In the genomic region with DNA sequence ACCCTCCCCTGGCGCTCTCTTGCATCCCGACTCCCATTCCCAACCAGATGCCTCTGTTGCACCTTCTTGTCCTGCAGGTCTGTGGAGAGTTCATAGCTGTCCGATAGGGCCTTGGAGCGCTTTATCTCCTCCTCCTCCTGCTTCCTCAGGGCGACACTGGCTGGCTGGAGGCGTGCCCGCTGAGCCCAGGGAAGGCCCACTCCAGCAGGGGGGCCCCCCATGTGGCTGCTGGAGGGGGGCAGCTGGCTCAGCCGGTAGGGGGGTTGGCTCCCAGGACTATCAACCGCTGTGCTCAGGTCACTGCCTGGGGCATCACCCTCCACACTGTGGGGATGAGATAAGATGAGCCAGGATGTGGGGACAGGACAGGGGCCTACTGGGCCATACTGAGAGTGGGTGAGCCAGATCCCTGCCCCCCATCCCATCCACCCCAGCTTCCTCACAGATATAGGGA, we compare ENCODE assay signal across 30 cellular contexts.
"Had no signal": no experiment of that assay in that cellular context is flagged by ENCODE, and none has a peak within 500 bp of the region (broad histone marks: within the 10 kb centered on the region; RNA-seq: fewer than 3 reads in every experiment).

No MANE protein-coding gene starts in this region.

- H3K9me3 ChIP-seq: esophagus muscularis mucosa, heart left ventricle, lower lobe of right lung, right lobe of liver, stomach, thyroid gland, upper lobe of left lung had no signal

- H3K27me3 Mint-ChIP-seq: activated CD8-positive, alpha-beta T cell treated with anti-CD3 and anti-CD28 coated beads for 36 hours; activated naive CD4-positive, alpha-beta T cell treated with anti-CD3 and anti-CD28 coated beads, Interleukin-2, amount 50 U/mL, for 24 hours; activated naive CD8-positive, alpha-beta T cell treated with anti-CD3 and anti-CD28 coated beads, Interleukin-2, amount 50 U/mL, for 24 hours; progenitor cell of endocrine pancreas had no signal

- H3K27me3 ChIP-seq: esophagus muscularis mucosa, foreskin keratinocyte, right lobe of liver, thyroid gland, upper lobe of left lung had no signal

- H3K4me3 Mint-ChIP-seq: activated CD4-positive, alpha-beta T cell treated with anti-CD3 and anti-CD28 coated beads, Interleukin-2, amount 10 ng/mL, durations not matched to agents 7 days and 5 days; activated CD8-positive, alpha-beta T cell treated with anti-CD3 and anti-CD28 coated beads for 36 hours; activated naive CD4-positive, alpha-beta T cell treated with anti-CD3 and anti-CD28 coated beads, Interleukin-2, amount 50 U/mL, for 24 hours; activated naive CD8-positive, alpha-beta T cell treated with anti-CD3 and anti-CD28 coated beads, Interleukin-2, amount 50 U/mL, for 24 hours; activated T-cell treated with anti-CD3 and anti-CD28 coated beads, Interleukin-2, amount 50 U/mL, for 4 hours; natural killer cell treated with Interleukin-12 subunit alpha and Interleukin-12 subunit beta and Interleukin-15 and Interleukin-18, amount 100 ng/mL, for 72 hours; stimulated activated naive B cell treated with anti-CD40 and anti-IgM and Interleukin-4, amounts not matched to agents 10 μg/mL and 1 μg/mL and 100 μg/mL, for 72 hours; T-helper 2 cell treated with Interferon-gamma antibody and Interleukin-4, amounts not matched to agents 5 μg/mL and 100 μg/mL, for 36 hours; WTC11 had no signal

- H3K27ac ChIP-seq: esophagus muscularis mucosa, foreskin keratinocyte, heart left ventricle, lower lobe of right lung, right lobe of liver, stomach, thyroid gland, upper lobe of left lung had no signal

- H3K4me1 ChIP-seq: esophagus muscularis mucosa, foreskin keratinocyte, heart left ventricle, lower lobe of right lung, right lobe of liver, stomach, thyroid gland, upper lobe of left lung had no signal

- H3K27ac Mint-ChIP-seq: activated CD4-positive, alpha-beta T cell treated with anti-CD3 and anti-CD28 coated beads, Interleukin-2, amount 10 ng/mL, durations not matched to agents 7 days and 5 days; activated CD8-positive, alpha-beta T cell treated with anti-CD3 and anti-CD28 coated beads for 36 hours; activated naive CD4-positive, alpha-beta T cell treated with anti-CD3 and anti-CD28 coated beads, Interleukin-2, amount 50 U/mL, for 24 hours; activated naive CD8-positive, alpha-beta T cell treated with anti-CD3 and anti-CD28 coated beads, Interleukin-2, amount 50 U/mL, for 24 hours; activated T-helper 2 cell treated with anti-CD3 and anti-CD28 coated beads, Interferon-gamma antibody, Interleukin-2, Interleukin-4, amounts not matched to agents 10 μg/mL and 5 μg/mL and 100 μg/mL, durations not matched to agents 14 hours and 24 hours and 36 hours; natural killer cell treated with Interleukin-12 subunit alpha and Interleukin-12 subunit beta and Interleukin-15 and Interleukin-18, amount 100 ng/mL, for 72 hours; progenitor cell of endocrine pancreas; stimulated activated naive B cell treated with anti-CD40 and anti-IgM and Interleukin-4, amounts not matched to agents 10 μg/mL and 1 μg/mL and 100 μg/mL, for 72 hours; T-helper 2 cell treated with Interferon-gamma antibody and Interleukin-4, amounts not matched to agents 5 μg/mL and 100 μg/mL, for 36 hours; WTC11 had no signal

- H3K9me3 Mint-ChIP-seq: activated CD4-positive, alpha-beta T cell treated with anti-CD3 and anti-CD28 coated beads, Interleukin-2, amount 10 ng/mL, durations not matched to agents 7 days and 5 days; activated CD8-positive, alpha-beta T cell treated with anti-CD3 and anti-CD28 coated beads for 36 hours; activated naive CD4-positive, alpha-beta T cell treated with anti-CD3 and anti-CD28 coated beads, Interleukin-2, amount 50 U/mL, for 24 hours; activated naive CD8-positive, alpha-beta T cell treated with anti-CD3 and anti-CD28 coated beads, Interleukin-2, amount 50 U/mL, for 24 hours; activated T-cell treated with anti-CD3 and anti-CD28 coated beads, Interleukin-2, amount 50 U/mL, for 4 hours; activated T-helper 2 cell treated with anti-CD3 and anti-CD28 coated beads, Interferon-gamma antibody, Interleukin-2, Interleukin-4, amounts not matched to agents 10 μg/mL and 5 μg/mL and 100 μg/mL, durations not matched to agents 14 hours and 24 hours and 36 hours; natural killer cell treated with Interleukin-12 subunit alpha and Interleukin-12 subunit beta and Interleukin-15 and Interleukin-18, amount 100 ng/mL, for 72 hours; stimulated activated naive B cell treated with anti-CD40 and anti-IgM and Interleukin-4, amounts not matched to agents 10 μg/mL and 1 μg/mL and 100 μg/mL, for 72 hours; T-helper 2 cell treated with Interferon-gamma antibody and Interleukin-4, amounts not matched to agents 5 μg/mL and 100 μg/mL, for 36 hours; WTC11 had no signal

- H3K4me1 Mint-ChIP-seq: activated naive CD4-positive, alpha-beta T cell treated with anti-CD3 and anti-CD28 coated beads, Interleukin-2, amount 50 U/mL, for 24 hours; activated naive CD8-positive, alpha-beta T cell treated with anti-CD3 and anti-CD28 coated beads, Interleukin-2, amount 50 U/mL, for 24 hours; stimulated activated naive B cell treated with anti-CD40 and anti-IgM and Interleukin-4, amounts not matched to agents 10 μg/mL and 1 μg/mL and 100 μg/mL, for 72 hours had no signal

- H3K36me3 ChIP-seq: lower lobe of right lung, right lobe of liver, thyroid gland had no signal

- ATAC-seq: activated CD8-positive, alpha-beta T cell treated with anti-CD3 and anti-CD28 coated beads for 36 hours; activated naive CD8-positive, alpha-beta T cell treated with anti-CD3 and anti-CD28 coated beads, Interleukin-2, amount 50 U/mL, for 24 hours; activated T-cell treated with anti-CD3 and anti-CD28 coated beads, Interleukin-2, amount 50 U/mL, for 4 hours; left lobe of liver; lower lobe of right lung; stimulated activated naive B cell treated with anti-CD40 and anti-IgM and Interleukin-4, amounts not matched to agents 10 μg/mL and 1 μg/mL and 100 μg/mL, for 72 hours had no signal

- H3K4me3 ChIP-seq: esophagus muscularis mucosa, heart left ventricle, lower lobe of right lung, right lobe of liver, stomach, thyroid gland, upper lobe of left lung had no signal

- H3K36me3 Mint-ChIP-seq: activated naive CD4-positive, alpha-beta T cell treated with anti-CD3 and anti-CD28 coated beads, Interleukin-2, amount 50 U/mL, for 24 hours; natural killer cell treated with Interleukin-12 subunit alpha and Interleukin-12 subunit beta and Interleukin-15 and Interleukin-18, amount 100 ng/mL, for 72 hours; stimulated activated naive B cell treated with anti-CD40 and anti-IgM and Interleukin-4, amounts not matched to agents 10 μg/mL and 1 μg/mL and 100 μg/mL, for 72 hours had no signal

- DNase-seq: activated CD4-positive, alpha-beta T cell treated with anti-CD3 and anti-CD28 coated beads for 1 hour; activated CD4-positive, alpha-beta T cell treated with anti-CD3 and anti-CD28 coated beads, Interleukin-2, amount 10 ng/mL, durations not matched to agents 7 days and 5 days; activated CD8-positive, alpha-beta T cell treated with anti-CD3 and anti-CD28 coated beads for 36 hours; activated naive CD8-positive, alpha-beta T cell treated with anti-CD3 and anti-CD28 coated beads, Interleukin-2, amount 50 U/mL, for 24 hours; activated T-cell treated with anti-CD3 and anti-CD28 coated beads, Interleukin-2, amount 50 U/mL, for 4 hours; amygdala; effector memory CD4-positive, alpha-beta T cell; foreskin keratinocyte; heart left ventricle; kidney glomerular epithelial cell; lower lobe of right lung; mesenchymal stem cell; right lobe of liver; small intestine; stimulated activated CD4-positive, alpha-beta T cell treated with anti-CD3 and anti-CD28 coated beads, Interleukin-2, amount 100 ng/mL, for 24 hours; stimulated activated naive B cell treated with anti-CD40 and anti-IgM and Interleukin-4, amounts not matched to agents 10 μg/mL and 1 μg/mL and 100 μg/mL, for 72 hours; stomach; T-helper 1 cell; thyroid gland; upper lobe of left lung had no signal

- FAIRE-seq: colon, small intestine, TTC549 had no signal
